ENCODE assay signal across 8 cellular contexts in the genomic region with DNA sequence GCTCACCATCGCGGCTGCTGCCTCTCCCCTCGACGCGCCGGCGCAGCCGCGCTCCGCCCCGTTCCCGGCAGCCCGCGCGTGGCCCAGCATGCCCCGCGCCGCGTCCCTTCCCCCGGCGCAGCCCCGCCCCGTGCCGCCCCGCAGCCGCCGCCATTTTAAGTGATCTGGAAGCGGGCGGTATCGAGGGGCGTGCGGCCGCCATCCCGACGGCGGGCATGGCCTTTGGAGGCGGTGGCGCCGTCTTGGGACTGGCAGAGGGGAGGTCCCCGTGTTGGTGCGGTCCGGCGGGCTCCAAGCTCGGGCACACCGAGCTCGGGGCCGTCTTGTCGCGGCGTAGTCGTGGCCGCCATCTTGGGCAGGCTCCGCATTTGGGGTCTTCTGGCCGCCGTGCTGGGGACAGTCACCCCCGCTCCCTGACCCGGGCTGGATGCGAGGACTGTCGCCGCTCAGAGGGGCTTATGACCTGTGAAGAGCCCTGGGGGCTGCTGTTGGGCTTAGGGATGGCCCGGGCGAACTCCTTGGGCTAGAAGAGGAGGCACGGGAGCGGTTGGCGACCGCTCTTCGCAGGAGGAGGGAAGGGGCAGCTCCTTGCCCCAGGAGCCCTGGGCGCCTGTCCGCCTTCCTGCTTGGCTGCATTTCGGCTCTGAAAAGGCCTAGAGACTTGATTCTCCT. TPM values are rescaled to one million over a fixed set of nuclear protein-coding genes. Genes with fewer than 3 reads are reported as not detected.
DNase-seq lines count a peak whose midpoint lies in the region; ATAC-seq and TF ChIP-seq lines count a peak whose summit lies in the region.

Gene ELOB (minus strand): TSS at position 50 of the 672 bp plus-strand sequence. CDS start 41 bp downstream, at position 9.

- TF ChIP-seq POLR2A in prostate gland (IDR thresholded peaks at IDR 0.05) = peak; percentile 79

- H3K4me1 Mint-ChIP-seq in T-helper 1 cell treated with Interleukin-12 subunit alpha and Interleukin-12 subunit beta and Interleukin-4 antibody, amounts not matched to agents 30 μg/mL and 1 μg/mL, for 36 hours (ENCODE audit: low read depth) = peaks cover 19% of the 10 kb centered on the region

- no peaks in the 10 kb centered on the region for H3K36me3 ChIP-seq in prostate gland
- H3K36me3 ChIP-seq in upper lobe of right lung = peaks cover 23% of the 10 kb centered on the region

- intact Hi-C loops in left cardiac atrium (cut with DNase I) (no loop called here), prostate gland (cut with DNase I) (loop anchor here (1.0 to 5.0 kb wide), 2 partner anchors 25 to 90 kb away; partner anchors contain the start of gene SRRM2), upper lobe of right lung (cut with DNase I) (no loop called here)

- H3K27me3 ChIP-seq in prostate gland (replicated peaks; ENCODE audit: insufficient read depth) (no peaks in the 10 kb centered on the region), upper lobe of right lung (no peaks in the 10 kb centered on the region)

- DNase-seq in HFF-Myc (ENCODE audit: extremely low read depth, low read depth) (peak; percentile 26), NCI-H1092 treated with DMSO at 0.1 percent for 48 hours (lab: John Stamatoyannopoulos, UW) (peak; percentile 82), amniotic epithelial cell (ENCODE audit: low read depth) (peak; percentile 66), left cardiac atrium (peak; percentile 89), prostate gland (ENCODE audit: low spot score) (peak; percentile 80), upper lobe of right lung (peak; percentile 95)

- H3K4me3 ChIP-seq in GM08714 (ENCODE audit: low read length) (peak within 1 kb of the TSS; percentile 93), HFF-Myc (replicated peaks; ENCODE audit: low read depth, low read length) (peak within 1 kb of the TSS; percentile 93), prostate gland (peak within 1 kb of the TSS; percentile 97 to 99), upper lobe of right lung (peak within 1 kb of the TSS; percentile 94)

- peak within 1 kb of the TSS; percentile 95 for H3K4me3 Mint-ChIP-seq in T-helper 1 cell treated with Interleukin-12 subunit alpha and Interleukin-12 subunit beta and Interleukin-4 antibody, amounts not matched to agents 30 μg/mL and 1 μg/mL, for 36 hours

- H3K27ac Mint-ChIP-seq in T-helper 1 cell treated with Interleukin-12 subunit alpha and Interleukin-12 subunit beta and Interleukin-4 antibody, amounts not matched to agents 30 μg/mL and 1 μg/mL, for 36 hours = peak within 1 kb of the TSS; percentile 94

- WGBS in prostate gland = 0% methylated on average over 27 of the region's 70 CpGs

- no peaks in the 10 kb centered on the region for H3K27me3 Mint-ChIP-seq in T-helper 1 cell treated with Interleukin-12 subunit alpha and Interleukin-12 subunit beta and Interleukin-4 antibody, amounts not matched to agents 30 μg/mL and 1 μg/mL, for 36 hours (ENCODE audit: low read depth)

- H3K9me3 Mint-ChIP-seq in T-helper 1 cell treated with Interleukin-12 subunit alpha and Interleukin-12 subunit beta and Interleukin-4 antibody, amounts not matched to agents 30 μg/mL and 1 μg/mL, for 36 hours = no peaks in the 10 kb centered on the region

- ATAC-seq in left cardiac atrium (peak; percentile 94 to 97), upper lobe of right lung (peak; percentile 94)

- H3K27ac ChIP-seq in prostate gland (peak within 1 kb of the TSS; percentile 99 to 100), upper lobe of right lung (peak within 1 kb of the TSS; percentile 100)

- peaks cover 13% of the 10 kb centered on the region for H3K36me3 Mint-ChIP-seq in T-helper 1 cell treated with Interleukin-12 subunit alpha and Interleukin-12 subunit beta and Interleukin-4 antibody, amounts not matched to agents 30 μg/mL and 1 μg/mL, for 36 hours (ENCODE audit: low read depth)

- H3K4me1 ChIP-seq in prostate gland (replicated peaks) (peaks cover 7% of the 10 kb centered on the region), upper lobe of right lung (peaks cover 24% of the 10 kb centered on the region)

- TF ChIP-seq CTCF in HFF-Myc (IDR thresholded peaks at IDR 0.05; ENCODE audit: low read depth, low read length, missing control alignments) = no peak
- peak in 1 of 4 experiments; percentile 15 for TF ChIP-seq CTCF in prostate gland (IDR thresholded peaks at IDR 0.05)
- no peak for TF ChIP-seq CTCF in upper lobe of right lung (IDR thresholded peaks at IDR 0.05)

- H3K9me3 ChIP-seq in prostate gland (no peaks in the 10 kb centered on the region), upper lobe of right lung (no peaks in the 10 kb centered on the region)

RNA-seq across cellular contexts. Expression of gene ELOB, which starts in this region (rescaled TPM):
- total RNA-seq in left cardiac atrium (100 to 1,000 TPM; 262 to 270 TPM), prostate gland (100 to 1,000 TPM; 318 to 496 TPM), upper lobe of right lung (179 TPM)

Comparison
In these comparisons a context has a peak if more than half of its experiments do, and no peak if none do; other contexts are left out.
1. Peak in every context shown above with its lines: DNase-seq, ATAC-seq, H3K4me3 ChIP-seq and H3K27ac ChIP-seq.
2. DNase-seq: peak in every context shown above with its lines; median percentile 95 in upper lobe of right lung; 89 in left cardiac atrium; 82 in NCI-H1092 treated with DMSO at 0.1 percent for 48 hours; 80 in prostate gland; 66 in amniotic epithelial cell; 26 in HFF-Myc.